Comparison of ENCODE assay signal across 8 cellular contexts in genomic region chr14:60248697-60249314, GRCh38. TPM values are rescaled to one million over a fixed set of nuclear protein-coding genes. Genes with fewer than 3 reads are reported as not detected.
DNase-seq lines count a peak whose midpoint lies in the region; ATAC-seq and TF ChIP-seq lines count a peak whose summit lies in the region.

Gene PPM1A, plus strand, starts transcription at chr14:60249221. Its CDS starts 33,483 bp downstream, at chr14:60282704.

- peak within 1 kb of the TSS; percentile 99 for H3K27ac ChIP-seq in temporal lobe (ENCODE audit: low read depth, low read length)

- no peak for TF ChIP-seq CTCF in GM10248 (IDR thresholded peaks at IDR 0.05; ENCODE audit: control extremely low read depth, extremely low read depth, low read depth, missing control alignments)
- TF ChIP-seq CTCF in omental fat pad (IDR thresholded peaks at IDR 0.05) = no peak

- POLR2A ChIA-PET in GM10248 (lab: Yijun Ruan, JAX) = interaction anchor here (0.6 to 2.4 kb wide), 18 partner anchors 15 to 1253 kb away, joined by 3 to 26 read pairs (median 3); partner anchors contain the start of gene PCNX4

- H3K9me3 Mint-ChIP-seq in activated naive CD4-positive, alpha-beta T cell treated with anti-CD3 and anti-CD28 coated beads, Interleukin-2, amount 50 U/mL, for 72 hours = no peaks in the 10 kb centered on the region

- ATAC-seq in HG02610 (IDR thresholded peaks at IDR 0.05; ENCODE audit: unreplicated experiment) = peak; percentile 67
- ATAC-seq in activated naive CD4-positive, alpha-beta T cell treated with anti-CD3 and anti-CD28 coated beads, Interleukin-2, amount 50 U/mL, for 72 hours = peak; percentile 80 to 87
- peak; percentile 93 for ATAC-seq in omental fat pad (ENCODE audit: low FRiP score)

- H3K36me3 Mint-ChIP-seq in activated naive CD4-positive, alpha-beta T cell treated with anti-CD3 and anti-CD28 coated beads, Interleukin-2, amount 50 U/mL, for 72 hours = peaks cover 0 to 7% of the 10 kb centered on the region in 2 donors

- peak; percentile 96 for DNase-seq in GM10248 (ENCODE audit: extremely low spot score)
- peak; percentile 95 for DNase-seq in NCI-H1092 (lab: John Stamatoyannopoulos, UW)
- peak; percentile 19 for DNase-seq in SKM-1 (lab: John Stamatoyannopoulos, UW; ENCODE audit: unreplicated experiment)
- peak; percentile 86 to 94 for DNase-seq in activated naive CD4-positive, alpha-beta T cell treated with anti-CD3 and anti-CD28 coated beads, Interleukin-2, amount 50 U/mL, for 72 hours (ENCODE audit: low spot score in 2 of 2)
- DNase-seq in glomerular visceral epithelial cell (ENCODE audit: extremely low spot score) = peak; percentile 97
- DNase-seq in omental fat pad (ENCODE audit: low spot score) = peak; percentile 85

- peak within 1 kb of the TSS; percentile 100 for H3K27ac Mint-ChIP-seq in activated naive CD4-positive, alpha-beta T cell treated with anti-CD3 and anti-CD28 coated beads, Interleukin-2, amount 50 U/mL, for 72 hours

- CTCF ChIA-PET in GM10248 (lab: Yijun Ruan, JAX) = interaction anchor here (0.8 to 8.8 kb wide), 10 partner anchors 8 to 65 kb away, joined by 3 to 52 read pairs (median 3); no protein-coding TSS in a partner anchor

RNA-seq across cellular contexts. Expression of gene PPM1A, which starts in this region (rescaled TPM):
- 10 to 100 TPM; 33.7 to 55.5 TPM for total RNA-seq in activated naive CD4-positive, alpha-beta T cell treated with anti-CD3 and anti-CD28 coated beads, Interleukin-2, amount 50 U/mL, for 72 hours
- total RNA-seq in omental fat pad (10 to 100 TPM; 37.2 to 53.8 (median 38.9) TPM), temporal lobe (65.6 TPM)

Comparison
In these comparisons a context has a peak if more than half of its experiments do, and no peak if none do; other contexts are left out.
1. Peak in every context shown above with its lines: DNase-seq, ATAC-seq and H3K27ac ChIP-seq.
2. DNase-seq: peak in every context shown above with its lines; median percentile 97 in glomerular visceral epithelial cell; 96 in GM10248; 95 in NCI-H1092; 90 in activated naive CD4-positive, alpha-beta T cell treated with anti-CD3 and anti-CD28 coated beads, Interleukin-2, amount 50 U/mL, for 72 hours; 85 in omental fat pad; 19 in SKM-1.